In genomic region chr16:90035902-90036301, GRCh38 we compare ENCODE assay signal across 18 cellular contexts. TPM values are rescaled to one million over a fixed set of nuclear protein-coding genes. Genes with fewer than 3 reads are reported as not detected.
"Had no signal": no experiment of that assay in that cellular context is flagged by ENCODE, and none has a peak within 500 bp of the region (broad histone marks: within the 10 kb centered on the region; RNA-seq: fewer than 3 reads in every experiment).

No MANE protein-coding gene starts in this region.

- H3K4me1 ChIP-seq: upper lobe of left lung had no signal

- H3K9me3 ChIP-seq: mucosa of descending colon had no signal

- H3K27me3 ChIP-seq: brain microvascular endothelial cell, upper lobe of left lung had no signal

- H3K4me3 ChIP-seq: mucosa of descending colon, upper lobe of left lung had no signal

- DNase-seq: activated CD4-positive, alpha-beta T cell treated with anti-CD3 and anti-CD28 coated beads for 1 hour; activated CD4-positive, alpha-beta T cell treated with anti-CD3 and anti-CD28 coated beads, Interleukin-2, amount 50 U/mL, for 48 hours; activated T-cell treated with anti-CD3 and anti-CD28 coated beads, Interleukin-2, amount 50 U/mL, for 72 hours; brain microvascular endothelial cell; dermis blood vessel endothelial cell; glutamatergic neuron; left colon; mucosa of descending colon; stimulated activated CD4-positive, alpha-beta T cell treated with anti-CD3 and anti-CD28 coated beads, Interleukin-2, amount 100 ng/mL, for 24 hours; stimulated activated naive CD4-positive, alpha-beta T cell; T-helper 9 cell; upper lobe of left lung had no signal

- H3K27ac ChIP-seq: brain microvascular endothelial cell, upper lobe of left lung had no signal

RNA-seq across cellular contexts. Expression of gene PRDM7, which starts 41.2 kb away (rescaled TPM):
- total RNA-seq: activated T-cell treated with anti-CD3 and anti-CD28 coated beads, Interleukin-2, amount 50 U/mL, for 72 hours; dermis blood vessel endothelial cell; esophagus mucosa; fibroblast of villous mesenchyme; left colon; lung microvascular endothelial cell; mucosa of descending colon; osteoblast; pulmonary artery endothelial cell; sciatic nerve; upper lobe of left lung had no signal
